26 cellular contexts compared by ENCODE assay signal in genomic region chr4:868421-868820, GRCh38. TPM values are rescaled to one million over a fixed set of nuclear protein-coding genes. Genes with fewer than 3 reads are reported as not detected.
DNase-seq lines count a peak whose midpoint lies in the region; ATAC-seq, FAIRE-seq and TF ChIP-seq lines count a peak whose summit lies in the region.
"Had no signal": no experiment of that assay in that cellular context is flagged by ENCODE, and none has a peak within 500 bp of the region (broad histone marks: within the 10 kb centered on the region; RNA-seq: fewer than 3 reads in every experiment).

No MANE protein-coding gene starts in this region.

- peaks cover 33 to 39% of the 10 kb centered on the region in 2 donors for H3K36me3 ChIP-seq in kidney (ENCODE audit: control insufficient read depth in 1 of 2, insufficient read depth in 2 of 2, low read length in 2 of 2)

- intact Hi-C loops in Right ventricle myocardium inferior (cut with DNase I) (no loop called here), cardiac septum (cut with DNase I) (no loop called here), kidney (cut with DNase I) (no loop called here)

- ATAC-seq in Right ventricle myocardium inferior (no peak), GM18868 (IDR thresholded peaks at IDR 0.05; ENCODE audit: unreplicated experiment) (no peak)
- ATAC-seq: A549, GM23338 had no signal

- no peak overlapping the region for H3K27ac ChIP-seq in kidney (ENCODE audit: low read depth in 2 of 2, low read length in 2 of 2)
- H3K27ac ChIP-seq: 22Rv1, A549 had no signal

- FAIRE-seq in kidney (lab: Jason Lieb, UNC): no peak
- FAIRE-seq: A549, GM18507, H54 had no signal

- DNase-seq in Right ventricle myocardium inferior (ENCODE audit: missing footprints): peak; percentile 59
- DNase-seq in cardiac septum (ENCODE audit: low spot score): no peak
- peak; percentile 16 for DNase-seq in amniotic epithelial cell (ENCODE audit: low read depth)
- DNase-seq in kidney: peak; percentile 68
- DNase-seq in NCI-H187 treated with DMSO at 0.1 percent for 48 hours (lab: John Stamatoyannopoulos, UW): no peak
- no peak for DNase-seq in stimulated activated naive CD4-positive, alpha-beta T cell (lab: John Stamatoyannopoulos, UW)
- no peak for DNase-seq in RPMI8226
- DNase-seq: ACHN; AML-193; BE2C; C1 segment of cervical spinal cord; Calu3; CD4-positive, alpha-beta memory T cell; COR-L47; DMS53; DMS79 treated with DMSO at 0.1 percent for 48 hours; GF-D8; HFFc6 had no signal

- no peaks in the 10 kb centered on the region for H3K4me1 ChIP-seq in kidney (ENCODE audit: control insufficient read depth in 1 of 2, insufficient read depth in 1 of 2, low read depth in 1 of 2, low read length in 2 of 2)
- H3K4me1 ChIP-seq: A549, BE2C, HAP-1 had no signal

- H3K4me3 ChIP-seq in kidney (ENCODE audit: low read length in 2 of 2): no peak overlapping the region
- H3K4me3 ChIP-seq: A549, GM23338, HAP-1 had no signal

- H3K9me3 ChIP-seq in kidney (ENCODE audit: control insufficient read depth in 1 of 2, low read length in 2 of 2): no peaks in the 10 kb centered on the region
- H3K9me3 ChIP-seq: A549, BE2C, HAP-1 had no signal

- TF ChIP-seq CTCF in kidney (IDR thresholded peaks at IDR 0.05; ENCODE audit: borderline replicate concordance, extremely low read depth, insufficient read depth): no peak

- no peak overlapping the region for H3K9ac ChIP-seq in kidney (ENCODE audit: low read length in 2 of 2)

RNA-seq across cellular contexts. Expression of gene CPLX1, which starts 42.5 kb away (rescaled TPM):
- total RNA-seq in Right ventricle myocardium inferior (3.1 TPM), cardiac septum (9.4 TPM), kidney (10.2 TPM)
- 3.9 TPM for polyA plus RNA-seq in kidney (ENCODE audit: insufficient read depth, low read depth, low replicate concordance)
- total RNA-seq: Daoy had no signal

Comparison
In these comparisons a context has a peak if more than half of its experiments do, and no peak if none do; other contexts are left out.
1. DNase-seq: peak in Right ventricle myocardium inferior (single experiment), amniotic epithelial cell (single experiment) and kidney (single experiment); none in cardiac septum (single experiment), NCI-H187 treated with DMSO at 0.1 percent for 48 hours (single experiment), stimulated activated naive CD4-positive, alpha-beta T cell (0 of 6) and RPMI8226 (single experiment).